Comparison of ENCODE assay signal across 17 cellular contexts in genomic region chr2:215553946-215554345, GRCh38.
DNase-seq lines count a peak whose midpoint lies in the region; ATAC-seq, FAIRE-seq and TF ChIP-seq lines count a peak whose summit lies in the region.
"Had no signal": no experiment of that assay in that cellular context is flagged by ENCODE, and none has a peak within 500 bp of the region (broad histone marks: within the 10 kb centered on the region; RNA-seq: fewer than 3 reads in every experiment).

No MANE protein-coding gene starts in this region.

- H3K36me3 ChIP-seq in bronchial epithelial cell (ENCODE audit: control insufficient read depth, insufficient read depth, low read length): no peaks in the 10 kb centered on the region
- H3K36me3 ChIP-seq: heart left ventricle, stomach had no signal

- ATAC-seq in GM21737 (IDR thresholded peaks at IDR 0.05; ENCODE audit: unreplicated experiment): no peak
- ATAC-seq: heart left ventricle, mucosa of descending colon had no signal

- H3K4me3 ChIP-seq in GM12875 (ENCODE audit: low read depth, low read length) (no peak overlapping the region), bronchial epithelial cell (ENCODE audit: low read depth, low read length) (no peak overlapping the region)
- H3K4me3 ChIP-seq: heart left ventricle, mucosa of descending colon, skin epidermis, stomach had no signal

- TF ChIP-seq CTCF in GM12875 (IDR thresholded peaks at IDR 0.05; ENCODE audit: borderline replicate concordance, insufficient read depth, low read depth, low read length) (peak; percentile 40; the same call in 1 of the 2 replicates), bronchial epithelial cell (IDR thresholded peaks at IDR 0.05; ENCODE audit: insufficient read depth, low read length, severe bottlenecking) (no peak)

- no peaks in the 10 kb centered on the region for H3K27me3 ChIP-seq in bronchial epithelial cell (ENCODE audit: control insufficient read depth, insufficient read depth, low read length)
- H3K27me3 ChIP-seq: heart left ventricle, stomach had no signal

- peak; percentile 10 for DNase-seq in A172 (ENCODE audit: low spot score)
- peak; percentile 20 for DNase-seq in NAMALWA (ENCODE audit: low spot score)
- peak; percentile 19 for DNase-seq in bronchial epithelial cell (ENCODE audit: low read depth)
- DNase-seq in cerebellar cortex (ENCODE audit: low spot score): no peak
- no peak for DNase-seq in stimulated activated CD8-positive, alpha-beta memory T cell treated with anti-CD3 and anti-CD28 coated beads, Interleukin-4, amount 100 ng/mL, for 48 hours
- no peak for DNase-seq in activated naive CD4-positive, alpha-beta T cell treated with anti-CD3 and anti-CD28 coated beads, Interleukin-2, amount 50 U/mL, for 16 hours
- DNase-seq: activated CD4-positive, CD25-positive, alpha-beta regulatory T cell; activated T-cell treated with anti-CD3 and anti-CD28 coated beads for 4 hours; heart left ventricle; mucosa of descending colon; stomach; SW 1271 had no signal

- no peak for FAIRE-seq in bronchial epithelial cell (lab: Jason Lieb, UNC)
- FAIRE-seq: endothelial cell of umbilical vein, GM12891 had no signal

Comparison
In these comparisons a context has a peak if more than half of its experiments do, and no peak if none do; other contexts are left out.
1. DNase-seq: peak in A172 (single experiment), NAMALWA (single experiment) and bronchial epithelial cell (single experiment); none in cerebellar cortex (single experiment), stimulated activated CD8-positive, alpha-beta memory T cell treated with anti-CD3 and anti-CD28 coated beads, Interleukin-4, amount 100 ng/mL, for 48 hours (single experiment) and activated naive CD4-positive, alpha-beta T cell treated with anti-CD3 and anti-CD28 coated beads, Interleukin-2, amount 50 U/mL, for 16 hours (single experiment).